In genomic region chr1:18955116-18955441, GRCh38 we compare ENCODE assay signal across 1 cellular context.
TF ChIP-seq lines count a peak whose summit lies in the region.

No MANE protein-coding gene starts in this region.

TF ChIP-seq in GM23338, 12 proteins besides CTCF, POLR2A, EP300 and RAD21 (continued from another document):
- TF ChIP-seq ZNF462 (CRISPR knock-in tag; IDR thresholded peaks at IDR 0.05): no peak
